In the genomic region with DNA sequence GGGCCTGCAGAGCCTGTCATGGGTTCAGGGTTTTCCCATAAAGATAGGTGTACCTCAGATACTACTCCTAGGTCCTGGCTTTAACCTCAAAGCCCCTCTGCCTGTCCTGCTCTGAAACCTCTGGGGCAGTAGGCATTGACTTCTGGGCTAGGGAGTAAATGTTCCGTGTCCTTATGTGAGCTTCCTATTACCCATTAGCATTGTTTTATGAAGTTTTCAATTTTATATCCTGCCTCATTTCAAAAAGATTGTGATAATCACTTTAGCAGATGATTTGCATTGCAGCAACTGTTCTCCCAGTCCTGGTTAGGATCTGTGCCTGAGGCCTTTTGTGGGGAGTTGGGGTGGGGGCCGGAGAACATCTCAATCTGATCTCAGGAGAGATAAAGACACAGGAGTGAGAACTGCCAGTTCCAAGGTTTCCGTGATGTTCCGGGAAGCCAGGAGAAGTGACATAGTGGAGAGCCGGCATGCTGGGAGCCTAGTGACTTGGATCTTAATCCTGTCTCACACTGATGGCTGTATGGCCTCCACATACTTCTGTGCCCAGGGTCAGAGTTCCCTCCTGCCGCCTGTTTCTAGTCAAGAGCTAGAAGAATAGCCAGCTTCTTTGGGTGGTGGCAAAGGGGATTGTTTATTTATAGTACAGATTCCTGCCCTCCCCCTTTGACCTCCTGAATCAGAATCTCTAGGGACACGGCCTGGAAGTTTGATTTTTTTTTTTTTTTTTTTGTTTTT, we compare ENCODE assay signal across 1 cellular context.
TF ChIP-seq lines count a peak whose summit lies in the region.

No MANE protein-coding gene starts in this region.

TF ChIP-seq in GM23338, 12 proteins besides CTCF, POLR2A, EP300 and RAD21 (continued from another document):
- TF ChIP-seq, protein P1, sequence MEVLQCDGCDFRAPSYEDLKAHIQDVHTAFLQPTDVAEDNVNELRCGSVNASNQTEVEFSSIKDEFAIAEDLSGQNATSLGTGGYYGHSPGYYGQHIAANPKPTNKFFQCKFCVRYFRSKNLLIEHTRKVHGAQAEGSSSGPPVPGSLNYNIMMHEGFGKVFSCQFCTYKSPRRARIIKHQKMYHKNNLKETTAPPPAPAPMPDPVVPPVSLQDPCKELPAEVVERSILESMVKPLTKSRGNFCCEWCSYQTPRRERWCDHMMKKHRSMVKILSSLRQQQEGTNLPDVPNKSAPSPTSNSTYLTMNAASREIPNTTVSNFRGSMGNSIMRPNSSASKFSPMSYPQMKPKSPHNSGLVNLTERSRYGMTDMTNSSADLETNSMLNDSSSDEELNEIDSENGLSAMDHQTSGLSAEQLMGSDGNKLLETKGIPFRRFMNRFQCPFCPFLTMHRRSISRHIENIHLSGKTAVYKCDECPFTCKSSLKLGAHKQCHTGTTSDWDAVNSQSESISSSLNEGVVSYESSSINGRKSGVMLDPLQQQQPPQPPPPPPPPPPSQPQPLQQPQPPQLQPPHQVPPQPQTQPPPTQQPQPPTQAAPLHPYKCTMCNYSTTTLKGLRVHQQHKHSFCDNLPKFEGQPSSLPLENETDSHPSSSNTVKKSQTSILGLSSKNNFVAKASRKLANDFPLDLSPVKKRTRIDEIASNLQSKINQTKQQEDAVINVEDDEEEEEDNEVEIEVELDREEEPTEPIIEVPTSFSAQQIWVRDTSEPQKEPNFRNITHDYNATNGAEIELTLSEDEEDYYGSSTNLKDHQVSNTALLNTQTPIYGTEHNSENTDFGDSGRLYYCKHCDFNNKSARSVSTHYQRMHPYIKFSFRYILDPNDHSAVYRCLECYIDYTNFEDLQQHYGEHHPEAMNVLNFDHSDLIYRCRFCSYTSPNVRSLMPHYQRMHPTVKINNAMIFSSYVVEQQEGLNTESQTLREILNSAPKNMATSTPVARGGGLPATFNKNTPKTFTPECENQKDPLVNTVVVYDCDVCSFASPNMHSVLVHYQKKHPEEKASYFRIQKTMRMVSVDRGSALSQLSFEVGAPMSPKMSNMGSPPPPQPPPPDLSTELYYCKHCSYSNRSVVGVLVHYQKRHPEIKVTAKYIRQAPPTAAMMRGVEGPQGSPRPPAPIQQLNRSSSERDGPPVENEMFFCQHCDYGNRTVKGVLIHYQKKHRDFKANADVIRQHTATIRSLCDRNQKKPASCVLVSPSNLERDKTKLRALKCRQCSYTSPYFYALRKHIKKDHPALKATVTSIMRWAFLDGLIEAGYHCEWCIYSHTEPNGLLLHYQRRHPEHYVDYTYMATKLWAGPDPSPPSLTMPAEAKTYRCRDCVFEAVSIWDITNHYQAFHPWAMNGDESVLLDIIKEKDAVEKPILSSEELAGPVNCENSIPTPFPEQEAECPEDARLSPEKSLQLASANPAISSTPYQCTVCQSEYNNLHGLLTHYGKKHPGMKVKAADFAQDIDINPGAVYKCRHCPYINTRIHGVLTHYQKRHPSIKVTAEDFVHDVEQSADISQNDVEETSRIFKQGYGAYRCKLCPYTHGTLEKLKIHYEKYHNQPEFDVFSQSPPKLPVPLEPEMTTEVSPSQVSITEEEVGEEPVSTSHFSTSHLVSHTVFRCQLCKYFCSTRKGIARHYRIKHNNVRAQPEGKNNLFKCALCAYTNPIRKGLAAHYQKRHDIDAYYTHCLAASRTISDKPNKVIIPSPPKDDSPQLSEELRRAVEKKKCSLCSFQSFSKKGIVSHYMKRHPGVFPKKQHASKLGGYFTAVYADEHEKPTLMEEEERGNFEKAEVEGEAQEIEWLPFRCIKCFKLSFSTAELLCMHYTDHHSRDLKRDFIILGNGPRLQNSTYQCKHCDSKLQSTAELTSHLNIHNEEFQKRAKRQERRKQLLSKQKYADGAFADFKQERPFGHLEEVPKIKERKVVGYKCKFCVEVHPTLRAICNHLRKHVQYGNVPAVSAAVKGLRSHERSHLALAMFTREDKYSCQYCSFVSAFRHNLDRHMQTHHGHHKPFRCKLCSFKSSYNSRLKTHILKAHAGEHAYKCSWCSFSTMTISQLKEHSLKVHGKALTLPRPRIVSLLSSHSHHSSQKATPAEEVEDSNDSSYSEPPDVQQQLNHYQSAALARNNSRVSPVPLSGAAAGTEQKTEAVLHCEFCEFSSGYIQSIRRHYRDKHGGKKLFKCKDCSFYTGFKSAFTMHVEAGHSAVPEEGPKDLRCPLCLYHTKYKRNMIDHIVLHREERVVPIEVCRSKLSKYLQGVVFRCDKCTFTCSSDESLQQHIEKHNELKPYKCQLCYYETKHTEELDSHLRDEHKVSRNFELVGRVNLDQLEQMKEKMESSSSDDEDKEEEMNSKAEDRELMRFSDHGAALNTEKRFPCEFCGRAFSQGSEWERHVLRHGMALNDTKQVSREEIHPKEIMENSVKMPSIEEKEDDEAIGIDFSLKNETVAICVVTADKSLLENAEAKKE (CRISPR knock-in tag; IDR thresholded peaks at IDR 0.05): no peak
- TF ChIP-seq, protein P2, sequence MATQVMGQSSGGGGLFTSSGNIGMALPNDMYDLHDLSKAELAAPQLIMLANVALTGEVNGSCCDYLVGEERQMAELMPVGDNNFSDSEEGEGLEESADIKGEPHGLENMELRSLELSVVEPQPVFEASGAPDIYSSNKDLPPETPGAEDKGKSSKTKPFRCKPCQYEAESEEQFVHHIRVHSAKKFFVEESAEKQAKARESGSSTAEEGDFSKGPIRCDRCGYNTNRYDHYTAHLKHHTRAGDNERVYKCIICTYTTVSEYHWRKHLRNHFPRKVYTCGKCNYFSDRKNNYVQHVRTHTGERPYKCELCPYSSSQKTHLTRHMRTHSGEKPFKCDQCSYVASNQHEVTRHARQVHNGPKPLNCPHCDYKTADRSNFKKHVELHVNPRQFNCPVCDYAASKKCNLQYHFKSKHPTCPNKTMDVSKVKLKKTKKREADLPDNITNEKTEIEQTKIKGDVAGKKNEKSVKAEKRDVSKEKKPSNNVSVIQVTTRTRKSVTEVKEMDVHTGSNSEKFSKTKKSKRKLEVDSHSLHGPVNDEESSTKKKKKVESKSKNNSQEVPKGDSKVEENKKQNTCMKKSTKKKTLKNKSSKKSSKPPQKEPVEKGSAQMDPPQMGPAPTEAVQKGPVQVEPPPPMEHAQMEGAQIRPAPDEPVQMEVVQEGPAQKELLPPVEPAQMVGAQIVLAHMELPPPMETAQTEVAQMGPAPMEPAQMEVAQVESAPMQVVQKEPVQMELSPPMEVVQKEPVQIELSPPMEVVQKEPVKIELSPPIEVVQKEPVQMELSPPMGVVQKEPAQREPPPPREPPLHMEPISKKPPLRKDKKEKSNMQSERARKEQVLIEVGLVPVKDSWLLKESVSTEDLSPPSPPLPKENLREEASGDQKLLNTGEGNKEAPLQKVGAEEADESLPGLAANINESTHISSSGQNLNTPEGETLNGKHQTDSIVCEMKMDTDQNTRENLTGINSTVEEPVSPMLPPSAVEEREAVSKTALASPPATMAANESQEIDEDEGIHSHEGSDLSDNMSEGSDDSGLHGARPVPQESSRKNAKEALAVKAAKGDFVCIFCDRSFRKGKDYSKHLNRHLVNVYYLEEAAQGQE (IDR thresholded peaks at IDR 0.05; ENCODE audit: unreplicated experiment): no peak
- no peak for TF ChIP-seq EZH2phosphoT487 (IDR thresholded peaks at IDR 0.05; ENCODE audit: unreplicated experiment)
- TF ChIP-seq STAT1 (IDR thresholded peaks at IDR 0.05; ENCODE audit: unreplicated experiment): no peak
- TF ChIP-seq NANOG (IDR thresholded peaks at IDR 0.05; ENCODE audit: borderline replicate concordance): no peak
- no peak for TF ChIP-seq ZNF331 (CRISPR knock-in tag; IDR thresholded peaks at IDR 0.05; ENCODE audit: low read depth)
- TF ChIP-seq ZNF114 (CRISPR knock-in tag; IDR thresholded peaks at IDR 0.05): no peak
- TF ChIP-seq, protein P3, sequence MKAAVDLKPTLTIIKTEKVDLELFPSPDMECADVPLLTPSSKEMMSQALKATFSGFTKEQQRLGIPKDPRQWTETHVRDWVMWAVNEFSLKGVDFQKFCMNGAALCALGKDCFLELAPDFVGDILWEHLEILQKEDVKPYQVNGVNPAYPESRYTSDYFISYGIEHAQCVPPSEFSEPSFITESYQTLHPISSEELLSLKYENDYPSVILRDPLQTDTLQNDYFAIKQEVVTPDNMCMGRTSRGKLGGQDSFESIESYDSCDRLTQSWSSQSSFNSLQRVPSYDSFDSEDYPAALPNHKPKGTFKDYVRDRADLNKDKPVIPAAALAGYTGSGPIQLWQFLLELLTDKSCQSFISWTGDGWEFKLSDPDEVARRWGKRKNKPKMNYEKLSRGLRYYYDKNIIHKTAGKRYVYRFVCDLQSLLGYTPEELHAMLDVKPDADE (IDR thresholded peaks at IDR 0.05): no peak
- no peak for TF ChIP-seq EZH2 (IDR thresholded peaks at IDR 0.05; ENCODE audit: low read depth, unreplicated experiment)
- TF ChIP-seq CREB1 (CRISPR knock-in tag; IDR thresholded peaks at IDR 0.05; ENCODE audit: low read depth): no peak
- no peak for TF ChIP-seq JUNB (IDR thresholded peaks at IDR 0.05; ENCODE audit: unreplicated experiment)
